11 cellular contexts compared by ENCODE assay signal in genomic region chr9:124122813-124123462, GRCh38.
DNase-seq lines count a peak whose midpoint lies in the region; ATAC-seq, FAIRE-seq and TF ChIP-seq lines count a peak whose summit lies in the region.
"Had no signal": no experiment of that assay in that cellular context is flagged by ENCODE, and none has a peak within 500 bp of the region (broad histone marks: within the 10 kb centered on the region; RNA-seq: fewer than 3 reads in every experiment).

No MANE protein-coding gene starts in this region.

- H3K79me2 ChIP-seq in PC-3 (ENCODE audit: low read length) = no peaks in the 10 kb centered on the region

- DNase-seq in A549 (ENCODE audit: low read depth in 1 of 2, low spot score in 1 of 2) (no peak), GM10266 (ENCODE audit: extremely low spot score) (no peak), PC-3 (peak; percentile 43), fibroblast of pulmonary artery (ENCODE audit: low read depth) (peak; percentile 46), LoVo (ENCODE audit: low spot score) (no peak), KBM-7 (no peak), RPMI8226 (no peak)
- DNase-seq: activated CD8-positive, alpha-beta memory T cell treated with anti-CD3 and anti-CD28 coated beads, Interleukin-2, amount 50 U/mL, for 4 hours; left lung had no signal

- H3K27ac ChIP-seq in A549 (no peak overlapping the region), PC-3 (ENCODE audit: low read length) (no peak overlapping the region)
- H3K27ac ChIP-seq: left lung had no signal

- TF ChIP-seq CTCF in A549 (IDR thresholded peaks at IDR 0.05) (peak; percentile 35; the same call in 2 of the 3 replicates), GM10266 (IDR thresholded peaks at IDR 0.05; ENCODE audit: control insufficient read depth, insufficient read depth, low read depth, missing control alignments) (peak; percentile 37), PC-3 (conservative IDR thresholded peaks at IDR 0.05; ENCODE audit: low read depth, low read length) (peak; percentile 67), fibroblast of pulmonary artery (IDR thresholded peaks at IDR 0.05; ENCODE audit: low read length, missing control alignments) (peak; percentile 62)

- no peak for TF ChIP-seq EP300 in A549 (IDR thresholded peaks at IDR 0.05)

- CTCF ChIA-PET in A549 (lab: Yijun Ruan, JAX) (interaction anchor here (0.6 to 3.5 kb wide), 5 partner anchors 9 to 225 kb away, joined by 3 to 25 read pairs (median 5); no protein-coding TSS in a partner anchor), PC-3 (lab: Charles Lee) (no interaction called here)

- H3K4me2 ChIP-seq in A549 (no peak overlapping the region), PC-3 (ENCODE audit: low read length) (no peak overlapping the region)

- H3K4me3 ChIP-seq in A549 (no peak overlapping the region), PC-3 (ENCODE audit: low read length) (no peak overlapping the region), fibroblast of pulmonary artery (replicated peaks; ENCODE audit: low read depth, low read length) (no peak overlapping the region)
- H3K4me3 ChIP-seq: left lung had no signal

- WGBS in A549 (ENCODE audit: missing lambda C conversion rate) = 46% methylated on average over 3 of the region's 3 CpGs

- TF ChIP-seq RAD21 in A549 (conservative IDR thresholded peaks at IDR 0.05 in 1 of 2, IDR thresholded peaks at IDR 0.05 in 1 of 2) = peak in 1 of 2 experiments; percentile 49; a peak in 2 of 5 replicates

- in situ Hi-C loops in KBM-7 (cut with MboI; ENCODE audit: low pct_unique_long_range_greater_than_20kb, low sequenced_read_pairs) = no loop called here

- no peaks in the 10 kb centered on the region for H3K27me3 ChIP-seq in PC-3 (ENCODE audit: low read length)

- H2AFZ ChIP-seq in PC-3 (ENCODE audit: low read length) = no peak overlapping the region

- ATAC-seq in A549 (peak; percentile 32 to 65; a peak in 3 of 6 replicates), PC-3 (peak; percentile 50; the same call in 1 of the 2 replicates), GM21423 (IDR thresholded peaks at IDR 0.05; ENCODE audit: unreplicated experiment) (no peak)
- ATAC-seq: left lung had no signal

- H3K9me3 ChIP-seq in A549 = peaks cover 3% of the 10 kb centered on the region; the same call in 1 of the 3 replicates
- no peaks in the 10 kb centered on the region for H3K9me3 ChIP-seq in PC-3 (ENCODE audit: low read length)

- H3K9ac ChIP-seq in PC-3 (ENCODE audit: low read length) = no peak overlapping the region

- H3F3A ChIP-seq in PC-3 (ENCODE audit: low read length, unreplicated experiment) = no peaks in the 10 kb centered on the region

- H3K9me2 ChIP-seq in PC-3 (replicated peaks; ENCODE audit: low read length) = no peaks in the 10 kb centered on the region

- no peak for TF ChIP-seq POLR2A in A549 (IDR thresholded peaks at IDR 0.05; ENCODE audit: low read length)

- no peaks in the 10 kb centered on the region for H3K4me1 ChIP-seq in A549
- H3K4me1 ChIP-seq in PC-3 (ENCODE audit: insufficient read depth, low read length) = no peaks in the 10 kb centered on the region

- intact Hi-C loops in PC-3 (cut with micrococcal nuclease) = loop anchor here (10.0 kb wide), 1 partner anchor 272 kb away; no protein-coding TSS in a partner anchor

- no TSS peak for BruUV-seq in PC-3 (replicated peaks; lab: Mats Ljungman, UMichigan)

- no peaks in the 10 kb centered on the region for H3K36me3 ChIP-seq in PC-3 (ENCODE audit: low read depth, low read length)
- H3K36me3 ChIP-seq: left lung had no signal

- no peaks in the 10 kb centered on the region for H4K20me1 ChIP-seq in PC-3 (ENCODE audit: low read length)

- no peak for FAIRE-seq in A549 (lab: Jason Lieb, UNC)
- FAIRE-seq: HTR-8/SVneo had no signal

- POLR2A ChIA-PET in A549 (lab: Yijun Ruan, JAX) (no interaction called here), PC-3 (lab: Charles Lee; ENCODE audit: unreplicated experiment) (no interaction called here)

TF ChIP-seq in A549, 52 proteins besides CTCF, POLR2A, EP300 and RAD21:
- TF ChIP-seq ZNF302 (CRISPR knock-in tag; IDR thresholded peaks at IDR 0.05) (no peak), ESRRA (IDR thresholded peaks at IDR 0.05; ENCODE audit: borderline replicate concordance, low read length) (no peak), KDM1A (IDR thresholded peaks at IDR 0.05; ENCODE audit: low read depth) (no peak), SMC3 (IDR thresholded peaks at IDR 0.05) (0 out of 3 replicates have a peak, but pooled peaks have one; percentile 27)
TF ChIP-seq in A549: peak in this region for 1.

Comparison
In these comparisons a context has a peak if more than half of its experiments do, and no peak if none do; other contexts are left out.
1. DNase-seq: peak in PC-3 (single experiment) and fibroblast of pulmonary artery (single experiment); none in A549 (0 of 2), GM10266 (single experiment), LoVo (single experiment), KBM-7 (single experiment) and RPMI8226 (single experiment).
2. Peak in every context shown above with its lines, with median percentiles within 50 percentile points of each other: CTCF ChIP-seq.